Comparison of ENCODE assay signal across 29 cellular contexts in genomic region chr5:1268056-1268455, GRCh38. TPM values are rescaled to one million over a fixed set of nuclear protein-coding genes. Genes with fewer than 3 reads are reported as not detected.
"Had no signal": no experiment of that assay in that cellular context is flagged by ENCODE, and none has a peak within 500 bp of the region (broad histone marks: within the 10 kb centered on the region; RNA-seq: fewer than 3 reads in every experiment).

No MANE protein-coding gene starts in this region.

- H3K9me3 ChIP-seq: ascending aorta had no signal

- H3K4me3 Mint-ChIP-seq: activated CD4-positive, alpha-beta memory T cell treated with anti-CD3 and anti-CD28 coated beads, Interleukin-2, amount 10 ng/mL, durations not matched to agents 7 days and 5 days; activated CD4-positive, alpha-beta T cell treated with anti-CD3 and anti-CD28 coated beads for 36 hours; activated CD4-positive, alpha-beta T cell treated with anti-CD3 and anti-CD28 coated beads, Interleukin-2, amount 10 ng/mL, durations not matched to agents 7 days and 5 days; activated CD8-positive, alpha-beta memory T cell treated with anti-CD3 and anti-CD28 coated beads, Interleukin-2, amount 10 ng/mL, durations not matched to agents 7 days and 5 days; activated CD8-positive, alpha-beta T cell treated with anti-CD3 and anti-CD28 coated beads, Interleukin-2, amount 10 ng/mL, durations not matched to agents 7 days and 5 days; activated naive CD4-positive, alpha-beta T cell treated with anti-CD3 and anti-CD28 coated beads, Interleukin-2, amount 10 ng/mL, durations not matched to agents 7 days and 5 days; activated naive CD4-positive, alpha-beta T cell treated with anti-CD3 and anti-CD28 coated beads, Interleukin-2, amount 50 U/mL, for 24 hours; activated naive CD8-positive, alpha-beta T cell; activated naive CD8-positive, alpha-beta T cell treated with anti-CD3 and anti-CD28 coated beads, Interleukin-2, amount 10 ng/mL, durations not matched to agents 7 days and 5 days; activated naive CD8-positive, alpha-beta T cell treated with anti-CD3 and anti-CD28 coated beads, Interleukin-2, amount 50 U/mL, for 24 hours; activated T-cell treated with anti-CD3 and anti-CD28 coated beads, Interleukin-2, amount 50 U/mL, for 24 hours; brain; central memory CD8-positive, alpha-beta T cell; T-helper 1 cell treated with Interleukin-12 subunit alpha and Interleukin-12 subunit beta and Interleukin-4 antibody, amounts not matched to agents 30 μg/mL and 1 μg/mL, for 36 hours; T-helper 2 cell treated with Interferon-gamma antibody and Interleukin-4, amounts not matched to agents 5 μg/mL and 100 μg/mL, for 36 hours; WTC11 had no signal

- DNase-seq: activated CD4-positive, alpha-beta T cell treated with anti-CD3 and anti-CD28 coated beads for 1 hour; activated CD4-positive, CD25-positive, alpha-beta regulatory T cell; activated CD8-positive, alpha-beta memory T cell treated with anti-CD3 and anti-CD28 coated beads for 24 hours; activated gamma-delta T cell; activated T-cell treated with anti-CD3 and anti-CD28 coated beads, Interleukin-2, amount 50 U/mL, for 24 hours; amygdala; anterior cingulate cortex; caudate nucleus had no signal

- ATAC-seq: WTC11 had no signal

- H3K4me1 Mint-ChIP-seq: brain, WTC11 had no signal

- H3K4me3 ChIP-seq: ascending aorta, cardiac muscle cell had no signal

- H3K27ac ChIP-seq: ascending aorta, cardiac muscle cell, VCaP had no signal

- H3K27me3 ChIP-seq: ascending aorta, cardiac muscle cell had no signal

- H3K36me3 Mint-ChIP-seq: activated CD8-positive, alpha-beta memory T cell treated with anti-CD3 and anti-CD28 coated beads, Interleukin-2, amount 10 ng/mL, durations not matched to agents 7 days and 5 days; activated naive CD4-positive, alpha-beta T cell treated with anti-CD3 and anti-CD28 coated beads, Interleukin-2, amount 50 U/mL, for 24 hours; activated naive CD8-positive, alpha-beta T cell; brain had no signal

- H3K27me3 Mint-ChIP-seq: activated CD4-positive, alpha-beta T cell treated with anti-CD3 and anti-CD28 coated beads for 36 hours; activated CD4-positive, alpha-beta T cell treated with anti-CD3 and anti-CD28 coated beads, Interleukin-2, amount 10 ng/mL, durations not matched to agents 7 days and 5 days; activated naive CD4-positive, alpha-beta T cell treated with anti-CD3 and anti-CD28 coated beads, Interleukin-2, amount 50 U/mL, for 24 hours; activated naive CD8-positive, alpha-beta T cell; activated naive CD8-positive, alpha-beta T cell treated with anti-CD3 and anti-CD28 coated beads, Interleukin-2, amount 50 U/mL, for 24 hours; activated T-cell treated with anti-CD3 and anti-CD28 coated beads, Interleukin-2, amount 50 U/mL, for 24 hours; brain; central memory CD8-positive, alpha-beta T cell had no signal

- H3K36me3 ChIP-seq: ascending aorta, cardiac muscle cell had no signal

- H3K27ac Mint-ChIP-seq: activated CD4-positive, alpha-beta memory T cell treated with anti-CD3 and anti-CD28 coated beads, Interleukin-2, amount 10 ng/mL, durations not matched to agents 7 days and 5 days; activated CD4-positive, alpha-beta T cell treated with anti-CD3 and anti-CD28 coated beads for 36 hours; activated CD8-positive, alpha-beta memory T cell treated with anti-CD3 and anti-CD28 coated beads, Interleukin-2, amount 10 ng/mL, durations not matched to agents 7 days and 5 days; activated CD8-positive, alpha-beta T cell treated with anti-CD3 and anti-CD28 coated beads, Interleukin-2, amount 10 ng/mL, durations not matched to agents 7 days and 5 days; activated naive CD4-positive, alpha-beta T cell treated with anti-CD3 and anti-CD28 coated beads, Interleukin-2, amount 10 ng/mL, durations not matched to agents 7 days and 5 days; activated naive CD4-positive, alpha-beta T cell treated with anti-CD3 and anti-CD28 coated beads, Interleukin-2, amount 50 U/mL, for 24 hours; activated naive CD8-positive, alpha-beta T cell treated with anti-CD3 and anti-CD28 coated beads, Interleukin-2, amount 10 ng/mL, durations not matched to agents 7 days and 5 days; activated naive CD8-positive, alpha-beta T cell treated with anti-CD3 and anti-CD28 coated beads, Interleukin-2, amount 50 U/mL, for 24 hours; activated T-cell treated with anti-CD3 and anti-CD28 coated beads, Interleukin-2, amount 50 U/mL, for 24 hours; activated T-helper 2 cell treated with anti-CD3 and anti-CD28 coated beads, Interferon-gamma antibody, Interleukin-2, Interleukin-4, amounts not matched to agents 10 μg/mL and 5 μg/mL and 100 μg/mL, durations not matched to agents 14 hours and 24 hours and 36 hours; T-helper 1 cell treated with Interleukin-12 subunit alpha and Interleukin-12 subunit beta and Interleukin-4 antibody, amounts not matched to agents 30 μg/mL and 1 μg/mL, for 36 hours; T-helper 2 cell treated with Interferon-gamma antibody and Interleukin-4, amounts not matched to agents 5 μg/mL and 100 μg/mL, for 36 hours; WTC11 had no signal

- H3K4me1 ChIP-seq: ascending aorta had no signal

- H3K9me3 Mint-ChIP-seq: activated CD4-positive, alpha-beta memory T cell treated with anti-CD3 and anti-CD28 coated beads, Interleukin-2, amount 10 ng/mL, durations not matched to agents 7 days and 5 days; activated CD4-positive, alpha-beta T cell treated with anti-CD3 and anti-CD28 coated beads, Interleukin-2, amount 10 ng/mL, durations not matched to agents 7 days and 5 days; activated naive CD4-positive, alpha-beta T cell treated with anti-CD3 and anti-CD28 coated beads, Interleukin-2, amount 10 ng/mL, durations not matched to agents 7 days and 5 days; activated naive CD4-positive, alpha-beta T cell treated with anti-CD3 and anti-CD28 coated beads, Interleukin-2, amount 50 U/mL, for 24 hours; activated naive CD8-positive, alpha-beta T cell treated with anti-CD3 and anti-CD28 coated beads, Interleukin-2, amount 10 ng/mL, durations not matched to agents 7 days and 5 days; activated naive CD8-positive, alpha-beta T cell treated with anti-CD3 and anti-CD28 coated beads, Interleukin-2, amount 50 U/mL, for 24 hours; activated T-cell treated with anti-CD3 and anti-CD28 coated beads, Interleukin-2, amount 50 U/mL, for 24 hours; activated T-helper 2 cell treated with anti-CD3 and anti-CD28 coated beads, Interferon-gamma antibody, Interleukin-2, Interleukin-4, amounts not matched to agents 10 μg/mL and 5 μg/mL and 100 μg/mL, durations not matched to agents 14 hours and 24 hours and 36 hours; central memory CD8-positive, alpha-beta T cell; T-helper 1 cell treated with Interleukin-12 subunit alpha and Interleukin-12 subunit beta and Interleukin-4 antibody, amounts not matched to agents 30 μg/mL and 1 μg/mL, for 36 hours; T-helper 2 cell treated with Interferon-gamma antibody and Interleukin-4, amounts not matched to agents 5 μg/mL and 100 μg/mL, for 36 hours; WTC11 had no signal

RNA-seq across cellular contexts. Expression of gene TERT, which starts 26.8 kb away (rescaled TPM):
- total RNA-seq: ascending aorta, bronchial epithelial cell had no signal
- polyA plus RNA-seq: cardiac muscle cell had no signal

RNA-seq across cellular contexts. Expression of gene SLC6A18, which starts 42.9 kb away (rescaled TPM):
- total RNA-seq: activated CD4-positive, alpha-beta memory T cell treated with anti-CD3 and anti-CD28 coated beads, Interleukin-2, amount 10 ng/mL, durations not matched to agents 7 days and 5 days; activated CD4-positive, alpha-beta T cell treated with anti-CD3 and anti-CD28 coated beads for 36 hours; activated CD4-positive, alpha-beta T cell treated with anti-CD3 and anti-CD28 coated beads, Interleukin-2, amount 10 ng/mL, durations not matched to agents 7 days and 5 days; activated CD8-positive, alpha-beta memory T cell treated with anti-CD3 and anti-CD28 coated beads, Interleukin-2, amount 10 ng/mL, durations not matched to agents 7 days and 5 days; activated CD8-positive, alpha-beta T cell treated with anti-CD3 and anti-CD28 coated beads, Interleukin-2, amount 10 ng/mL, durations not matched to agents 7 days and 5 days; activated naive CD8-positive, alpha-beta T cell treated with anti-CD3 and anti-CD28 coated beads, Interleukin-2, amount 10 ng/mL, durations not matched to agents 7 days and 5 days; activated T-helper 2 cell treated with anti-CD3 and anti-CD28 coated beads, Interferon-gamma antibody, Interleukin-2, Interleukin-4, amounts not matched to agents 10 μg/mL and 5 μg/mL and 100 μg/mL, durations not matched to agents 14 hours and 24 hours and 36 hours; ascending aorta; bronchial epithelial cell; cardiac muscle cell; WTC11 had no signal
- polyA plus RNA-seq: adipose tissue, cardiac muscle cell had no signal
